28 cellular contexts compared by ENCODE assay signal in the genomic region with DNA sequence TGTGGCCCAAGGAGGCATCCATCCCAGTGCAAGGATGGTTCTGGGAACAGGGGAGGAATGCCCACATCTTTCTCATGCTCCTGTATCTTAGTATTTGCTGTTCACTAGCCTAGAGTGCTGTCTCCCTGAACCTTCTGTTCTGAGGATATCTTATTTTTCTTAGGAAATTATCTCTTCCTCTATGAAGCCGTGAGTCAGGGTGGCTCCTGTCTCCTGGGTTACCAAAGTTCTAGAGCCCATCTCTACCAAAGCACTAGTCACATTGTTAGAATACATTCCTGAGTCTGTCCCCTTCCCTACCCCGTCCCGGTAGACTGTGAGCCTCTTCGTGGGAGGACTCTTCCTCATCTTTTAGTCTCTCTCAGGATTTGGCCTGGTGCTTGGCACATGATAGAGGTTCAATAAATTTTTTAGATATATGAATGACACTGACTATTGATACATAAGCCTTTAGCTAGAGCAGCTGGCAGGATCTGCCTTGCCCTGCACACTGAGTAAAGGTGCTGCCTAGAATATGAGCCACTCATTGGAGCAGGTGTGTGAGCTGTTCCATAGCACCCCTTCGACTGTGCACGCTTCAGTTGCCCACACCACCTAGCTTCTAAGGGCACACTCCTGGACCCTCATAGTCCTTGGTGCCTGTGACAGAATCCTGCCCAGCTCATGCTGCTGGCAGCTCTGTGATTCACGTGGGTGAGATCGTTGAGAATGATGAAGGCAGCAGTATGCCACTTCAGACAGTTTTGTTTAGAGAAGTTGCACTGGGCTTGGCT. TPM values are rescaled to one million over a fixed set of nuclear protein-coding genes. Genes with fewer than 3 reads are reported as not detected.
DNase-seq lines count a peak whose midpoint lies in the region; ATAC-seq, FAIRE-seq and TF ChIP-seq lines count a peak whose summit lies in the region.
"Had no signal": no experiment of that assay in that cellular context is flagged by ENCODE, and none has a peak within 500 bp of the region (broad histone marks: within the 10 kb centered on the region; RNA-seq: fewer than 3 reads in every experiment).

No MANE protein-coding gene starts in this region.

- H3K4me1 Mint-ChIP-seq in activated CD8-positive, alpha-beta T cell treated with anti-CD3 and anti-CD28 coated beads for 36 hours (ENCODE audit: low read depth): peaks cover 67% of the 10 kb centered on the region
- H3K4me1 Mint-ChIP-seq: mesothelial cell of epicardium, nephron had no signal

- peaks cover 86% of the 10 kb centered on the region for H3K36me3 Mint-ChIP-seq in activated CD8-positive, alpha-beta T cell treated with anti-CD3 and anti-CD28 coated beads for 36 hours (ENCODE audit: low read depth)

- peak; percentile 33 for DNase-seq in cardiac septum (ENCODE audit: low spot score)
- no peak for DNase-seq in left ventricle myocardium superior
- no peak for DNase-seq in activated CD8-positive, alpha-beta T cell treated with anti-CD3 and anti-CD28 coated beads for 36 hours
- DNase-seq in endothelial cell of umbilical vein (ENCODE audit: low read depth, low spot score): peak; percentile 7
- no peak for DNase-seq in GM19239 (ENCODE audit: insufficient read length, low spot score)
- no peak for DNase-seq in upper lobe of right lung
- DNase-seq: activated CD4-positive, CD25-positive, alpha-beta regulatory T cell; activated effector memory CD4-positive, alpha-beta T cell treated with anti-CD3 and anti-CD28 coated beads, Interleukin-2, amount 50 U/mL, for 16 hours; DMS79; erythroblast; foreskin keratinocyte; HFFc6; KG1; left ventricle myocardium inferior; NCI-H2171; NCI-H526; RPMI8226; stimulated activated CD4-positive, alpha-beta T cell treated with anti-CD3 and anti-CD28 coated beads, Interleukin-15, amount 100 ng/mL, for 24 hours; substantia nigra; T1000; uterus had no signal

- intact Hi-C loops in cardiac septum (cut with DNase I) (no loop called here), left ventricle myocardium superior (cut with micrococcal nuclease) (no loop called here), endothelial cell of umbilical vein (cut with micrococcal nuclease) (loop anchor here (5.0 kb wide), 1 partner anchor 33 kb away; no protein-coding TSS in a partner anchor), upper lobe of right lung (cut with DNase I) (no loop called here)
- intact Hi-C loops in activated CD8-positive, alpha-beta T cell treated with anti-CD3 and anti-CD28 coated beads for 36 hours (cut with micrococcal nuclease): no loop called here

- no peak overlapping the region for H3K4me3 ChIP-seq in endothelial cell of umbilical vein (replicated peaks in 1 of 3; ENCODE audit: insufficient read depth in 1 of 3, low read depth in 1 of 3, low read length in 3 of 3)
- H3K4me3 ChIP-seq in upper lobe of right lung: no peak overlapping the region
- H3K4me3 ChIP-seq: hepatocyte, left ventricle myocardium inferior, SK-N-MC, uterus had no signal

- CTCF ChIA-PET in activated CD8-positive, alpha-beta T cell treated with anti-CD3 and anti-CD28 coated beads for 36 hours (lab: Charles Lee): no interaction called here
- CTCF ChIA-PET in endothelial cell of umbilical vein (lab: Charles Lee): interaction anchor here (1.0 to 1.8 kb wide), 2 partner anchors 17 to 47 kb away, joined by 3 to 6 read pairs; no protein-coding TSS in a partner anchor

- dilution Hi-C loops in endothelial cell of umbilical vein (cut with MboI; ENCODE audit: extremely low pct_ligation_motif_present, low sequenced_read_pairs): no loop called here

- H3K27me3 ChIP-seq in endothelial cell of umbilical vein (ENCODE audit: control insufficient read depth in 2 of 2, insufficient read depth in 2 of 2, low read length in 2 of 2): no peaks in the 10 kb centered on the region
- H3K27me3 ChIP-seq in upper lobe of right lung: no peaks in the 10 kb centered on the region
- H3K27me3 ChIP-seq: foreskin keratinocyte, hepatocyte, uterus had no signal

- H3K36me3 ChIP-seq in endothelial cell of umbilical vein (ENCODE audit: control insufficient read depth in 2 of 2, extremely low read depth in 1 of 2, insufficient read depth in 2 of 2, low read length in 2 of 2) (peaks cover 0 to 11% of the 10 kb centered on the region in 2 experiments), upper lobe of right lung (peaks cover 32% of the 10 kb centered on the region)
- H3K36me3 ChIP-seq: uterus had no signal

- H3K9me1 ChIP-seq in endothelial cell of umbilical vein (replicated peaks; ENCODE audit: control insufficient read depth, extremely low read depth, insufficient read depth, low read length): no peaks in the 10 kb centered on the region

- no peaks in the 10 kb centered on the region for H4K20me1 ChIP-seq in endothelial cell of umbilical vein (replicated peaks; ENCODE audit: control insufficient read depth, extremely low read depth, insufficient read depth, low read length)

- FAIRE-seq in endothelial cell of umbilical vein (lab: Jason Lieb, UNC) (peak; percentile 60), GM19239 (lab: Jason Lieb, UNC) (no peak)

- H3K27ac ChIP-seq in endothelial cell of umbilical vein (ENCODE audit: insufficient read depth, low read depth, low read length) (peak overlapping the region; percentile 39), upper lobe of right lung (no peak overlapping the region)
- H3K27ac ChIP-seq: foreskin keratinocyte, hepatocyte, left ventricle myocardium inferior, SK-N-MC, uterus had no signal

- BruUV-seq in endothelial cell of umbilical vein (replicated peaks; lab: Mats Ljungman, UMichigan): no TSS peak

- no peak for ATAC-seq in left ventricle myocardium superior
- no peak for ATAC-seq in activated CD8-positive, alpha-beta T cell treated with anti-CD3 and anti-CD28 coated beads for 36 hours
- no peak for ATAC-seq in upper lobe of right lung
- no peak for ATAC-seq in HG03342 (IDR thresholded peaks at IDR 0.05; ENCODE audit: unreplicated experiment)
- ATAC-seq: foreskin keratinocyte, sciatic nerve had no signal

- TF ChIP-seq CTCF in activated CD8-positive, alpha-beta T cell treated with anti-CD3 and anti-CD28 coated beads for 36 hours (IDR thresholded peaks at IDR 0.05): no peak
- TF ChIP-seq CTCF in endothelial cell of umbilical vein (IDR thresholded peaks at IDR 0.05; ENCODE audit: extremely low read depth in 1 of 2, insufficient read depth in 1 of 2, low read depth in 1 of 2, low read length in 2 of 2) (no peak), upper lobe of right lung (IDR thresholded peaks at IDR 0.05) (no peak)

- no peak overlapping the region for H2AFZ ChIP-seq in endothelial cell of umbilical vein (ENCODE audit: low read depth, low read length)
- H2AFZ ChIP-seq: hepatocyte had no signal

- H3K4me3 Mint-ChIP-seq in activated CD8-positive, alpha-beta T cell treated with anti-CD3 and anti-CD28 coated beads for 36 hours: no peak overlapping the region
- H3K4me3 Mint-ChIP-seq: HFFc6, mesothelial cell of epicardium, nephron had no signal

- TF ChIP-seq POLR2A in endothelial cell of umbilical vein (IDR thresholded peaks at IDR 0.05; ENCODE audit: low read depth, low read length): no peak

- peaks cover 9% of the 10 kb centered on the region for H3K9me3 Mint-ChIP-seq in activated CD8-positive, alpha-beta T cell treated with anti-CD3 and anti-CD28 coated beads for 36 hours

- H3K4me2 ChIP-seq in endothelial cell of umbilical vein (ENCODE audit: insufficient read depth, low read length): peak overlapping the region; percentile 18
- H3K4me2 ChIP-seq: hepatocyte had no signal

- H3K4me1 ChIP-seq in endothelial cell of umbilical vein (ENCODE audit: control insufficient read depth, extremely low read depth, insufficient read depth, low read length): peaks cover 27% of the 10 kb centered on the region
- no peaks in the 10 kb centered on the region for H3K4me1 ChIP-seq in upper lobe of right lung
- H3K4me1 ChIP-seq: foreskin keratinocyte, uterus had no signal

- no peak overlapping the region for H3K9ac ChIP-seq in endothelial cell of umbilical vein (replicated peaks; ENCODE audit: extremely low read depth, insufficient read depth, low read length)

- H3K9me3 ChIP-seq in endothelial cell of umbilical vein (replicated peaks; ENCODE audit: control insufficient read depth, insufficient read depth, low read length) (no peaks in the 10 kb centered on the region), upper lobe of right lung (no peaks in the 10 kb centered on the region)
- H3K9me3 ChIP-seq: left ventricle myocardium inferior, uterus had no signal

- POLR2A ChIA-PET in activated CD8-positive, alpha-beta T cell treated with anti-CD3 and anti-CD28 coated beads for 36 hours (lab: Charles Lee): no interaction called here
- POLR2A ChIA-PET in endothelial cell of umbilical vein (lab: Charles Lee): no interaction called here

- no peaks in the 10 kb centered on the region for H3K27me3 Mint-ChIP-seq in activated CD8-positive, alpha-beta T cell treated with anti-CD3 and anti-CD28 coated beads for 36 hours

- H3K79me2 ChIP-seq in endothelial cell of umbilical vein (ENCODE audit: control insufficient read depth, insufficient read depth, low read length): no peaks in the 10 kb centered on the region
- H3K79me2 ChIP-seq: hepatocyte had no signal

- peak overlapping the region; percentile 76 for H3K27ac Mint-ChIP-seq in activated CD8-positive, alpha-beta T cell treated with anti-CD3 and anti-CD28 coated beads for 36 hours
- H3K27ac Mint-ChIP-seq: mesothelial cell of epicardium, nephron had no signal

RNA-seq across cellular contexts. Expression of a gene that starts 13.3 kb away (rescaled TPM):
- total RNA-seq in cardiac septum: 0.13 TPM
- total RNA-seq in left ventricle myocardium superior: 0.20 TPM
- total RNA-seq in activated CD8-positive, alpha-beta T cell treated with anti-CD3 and anti-CD28 coated beads for 36 hours: 10 to 100 TPM; 42.4 to 43.8 TPM
- total RNA-seq in endothelial cell of umbilical vein: not detected in 2 replicates
- polyA plus RNA-seq in endothelial cell of umbilical vein: not detected in 2 replicates
- not detected in 2 replicates for polyA plus RNA-seq in endothelial cell of umbilical vein (2011; cell fraction: cytosol; rRNA removed)
- not detected in 2 replicates for polyA plus RNA-seq in endothelial cell of umbilical vein (2011; cell fraction: nucleus; rRNA removed)
- polyA plus RNA-seq in endothelial cell of umbilical vein (2012): not detected in 2 replicates
- polyA minus RNA-seq in endothelial cell of umbilical vein: not detected in 2 replicates
- not detected for polyA minus RNA-seq in endothelial cell of umbilical vein (2011; cell fraction: cytosol; rRNA and poly(A)+ RNA removed)
- polyA minus RNA-seq in endothelial cell of umbilical vein (2011; cell fraction: nucleus; rRNA and poly(A)+ RNA removed): not detected in 2 replicates
- 1.6 TPM for total RNA-seq in upper lobe of right lung
- total RNA-seq: foreskin keratinocyte, hepatocyte, HFFc6, HT1080, left ventricle myocardium inferior, mesothelial cell of epicardium had no signal
- polyA plus RNA-seq: foreskin keratinocyte, hepatocyte had no signal

RNA-seq across cellular contexts. Expression of a gene that starts 26.7 kb away (rescaled TPM):
- total RNA-seq in cardiac septum: 1.4 TPM
- 1.5 TPM for total RNA-seq in left ventricle myocardium superior
- total RNA-seq in activated CD8-positive, alpha-beta T cell treated with anti-CD3 and anti-CD28 coated beads for 36 hours: 1 to 10 TPM; 3.5 to 5.1 TPM
- 2.3 and 4.0 TPM in 2 replicates for total RNA-seq in endothelial cell of umbilical vein
- 0.92 and 1.0 TPM in 2 replicates for polyA plus RNA-seq in endothelial cell of umbilical vein
- 0.39 and 0.56 TPM in 2 replicates for polyA plus RNA-seq in endothelial cell of umbilical vein (2011; cell fraction: cytosol; rRNA removed)
- polyA plus RNA-seq in endothelial cell of umbilical vein (2011; cell fraction: nucleus; rRNA removed): 6.8 and 6.9 TPM in 2 replicates
- polyA plus RNA-seq in endothelial cell of umbilical vein (2012): 0.71 and 0.79 TPM in 2 replicates
- polyA minus RNA-seq in endothelial cell of umbilical vein: 2.1 and 2.9 TPM in 2 replicates
- not detected for polyA minus RNA-seq in endothelial cell of umbilical vein (2011; cell fraction: cytosol; rRNA and poly(A)+ RNA removed)
- polyA minus RNA-seq in endothelial cell of umbilical vein (2011; cell fraction: nucleus; rRNA and poly(A)+ RNA removed): 3.4 and 3.5 TPM in 2 replicates
- 3.4 TPM for total RNA-seq in upper lobe of right lung

Comparison
In these comparisons a context has a peak if more than half of its experiments do, and no peak if none do; other contexts are left out.
1. DNase-seq: peak in cardiac septum (single experiment) and endothelial cell of umbilical vein (single experiment); none in left ventricle myocardium superior (single experiment), activated CD8-positive, alpha-beta T cell treated with anti-CD3 and anti-CD28 coated beads for 36 hours (single experiment), GM19239 (single experiment) and upper lobe of right lung (single experiment).
2. RNA of a gene that starts 13.3 kb away (total RNA-seq): 42.4 to 43.8 TPM in activated CD8-positive, alpha-beta T cell treated with anti-CD3 and anti-CD28 coated beads for 36 hours; 1.6 TPM in upper lobe of right lung (single experiment), 0.20 TPM in left ventricle myocardium superior (single experiment), 0.13 TPM in cardiac septum (single experiment) and not detected in endothelial cell of umbilical vein; every median in the first group is over 10 times any median in the second.